Comparison of ENCODE assay signal across 23 cellular contexts in genomic region chr9:82170871-82171270, GRCh38.
DNase-seq lines count a peak whose midpoint lies in the region; ATAC-seq and TF ChIP-seq lines count a peak whose summit lies in the region.
"Had no signal": no experiment of that assay in that cellular context is flagged by ENCODE, and none has a peak within 500 bp of the region (broad histone marks: within the 10 kb centered on the region; RNA-seq: fewer than 3 reads in every experiment).

No MANE protein-coding gene starts in this region.

- H3K9me3 Mint-ChIP-seq in GM23338 = no peaks in the 10 kb centered on the region
- H3K9me3 Mint-ChIP-seq: activated B cell treated with CpG ODN at 0.5 μM for 24 hours had no signal

- H3K27ac Mint-ChIP-seq in GM23338 = peak overlapping the region; percentile 23; the same call in 1 of the 2 replicates
- H3K27ac Mint-ChIP-seq: activated B cell treated with CpG ODN at 0.5 μM for 24 hours; activated CD4-positive, alpha-beta memory T cell treated with anti-CD3 and anti-CD28 coated beads for 36 hours had no signal

- ATAC-seq in GM23338 = no peak
- no peak for ATAC-seq in aorta (ENCODE audit: low FRiP score)
- ATAC-seq in HG03354 (IDR thresholded peaks at IDR 0.05; ENCODE audit: poor library complexity, severe bottlenecking, unreplicated experiment) = no peak
- ATAC-seq: left colon had no signal

- H3K27ac ChIP-seq in GM23338 (ENCODE audit: low read depth) = no peak overlapping the region
- peak overlapping the region in 1 of 2 experiments; percentile 44; a peak in 1 of 4 replicates for H3K27ac ChIP-seq in SK-N-SH (ENCODE audit: low read depth in 2 of 2, low read length in 1 of 2)
- no peak overlapping the region for H3K27ac ChIP-seq in aorta (ENCODE audit: low read depth in 1 of 2, low read length in 2 of 2)
- H3K27ac ChIP-seq: thyroid gland had no signal

- intact Hi-C loops in aorta (cut with DNase I) = no loop called here

- H3K4me3 Mint-ChIP-seq in GM23338 = no peak overlapping the region
- H3K4me3 Mint-ChIP-seq: activated B cell treated with CpG ODN at 0.5 μM for 24 hours; activated CD4-positive, alpha-beta memory T cell treated with anti-CD3 and anti-CD28 coated beads for 36 hours; nephron had no signal

- TF ChIP-seq CTCF in GM23338 (conservative IDR thresholded peaks at IDR 0.05; ENCODE audit: low read depth in 2 of 2) (no peak), SK-N-SH (IDR thresholded peaks at IDR 0.05) (no peak)

- H2AFZ ChIP-seq in GM23338 (0 out of 2 replicates have a peak overlapping the region, but pooled peaks have one; percentile 6), SK-N-SH (ENCODE audit: low read depth) (no peak overlapping the region)

- H3K4me2 ChIP-seq in GM23338 = no peak overlapping the region
- H3K4me2 ChIP-seq in SK-N-SH = no peak overlapping the region

- no peaks in the 10 kb centered on the region for H3K36me3 ChIP-seq in GM23338 (ENCODE audit: insufficient read depth)
- no peaks in the 10 kb centered on the region for H3K36me3 ChIP-seq in SK-N-SH (replicated peaks in 1 of 2; ENCODE audit: control insufficient read depth in 1 of 2, insufficient read depth in 2 of 2, low read length in 1 of 2)
- no peaks in the 10 kb centered on the region for H3K36me3 ChIP-seq in aorta (ENCODE audit: control insufficient read depth in 1 of 2, insufficient read depth in 2 of 2, low read length in 1 of 2)
- H3K36me3 ChIP-seq: BE2C, thyroid gland had no signal

- no peak overlapping the region for H3K4me3 ChIP-seq in GM23338
- H3K4me3 ChIP-seq in SK-N-SH (ENCODE audit: low read depth in 2 of 2, low read length in 1 of 2) = no peak overlapping the region
- H3K4me3 ChIP-seq in aorta (ENCODE audit: low read length in 2 of 2) = no peak overlapping the region
- H3K4me3 ChIP-seq: thyroid gland had no signal

- WGBS in SK-N-SH (ENCODE audit: low lambda C conversion rate) = 20% methylated on average over 3 of the region's 3 CpGs
- 71 to 72% methylated on average over 3 of the region's 3 CpGs for WGBS in aorta, 2 donors

- H3F3A ChIP-seq in GM23338 (replicated peaks; ENCODE audit: low read depth) (no peaks in the 10 kb centered on the region), SK-N-SH (replicated peaks; ENCODE audit: insufficient read depth) (no peaks in the 10 kb centered on the region)

- peaks cover 17% of the 10 kb centered on the region for H3K4me1 Mint-ChIP-seq in GM23338

- no peak for TF ChIP-seq RAD21 in SK-N-SH (IDR thresholded peaks at IDR 0.05; ENCODE audit: low read length)

- no peaks in the 10 kb centered on the region for H4K20me1 ChIP-seq in GM23338 (replicated peaks; ENCODE audit: insufficient read depth)
- H4K20me1 ChIP-seq in SK-N-SH (ENCODE audit: insufficient read depth) = no peaks in the 10 kb centered on the region

- H3K9me2 ChIP-seq in GM23338 (ENCODE audit: insufficient read depth) (0 out of 2 replicates have a peak, but pooled peaks cover 5% of the 10 kb centered on the region), SK-N-SH (no peaks in the 10 kb centered on the region)

- no peak overlapping the region for H3K9ac ChIP-seq in SK-N-SH

- H3K4me1 ChIP-seq in GM23338 (ENCODE audit: insufficient read depth) = peaks cover 14% of the 10 kb centered on the region
- peaks cover 0 to 2% of the 10 kb centered on the region in 2 experiments; a peak in 2 of 4 replicates for H3K4me1 ChIP-seq in SK-N-SH (ENCODE audit: control insufficient read depth in 1 of 2, insufficient read depth in 2 of 2, low read depth in 1 of 2, low read length in 1 of 2)
- no peaks in the 10 kb centered on the region for H3K4me1 ChIP-seq in aorta (ENCODE audit: control insufficient read depth in 1 of 2, insufficient read depth in 2 of 2, low read length in 2 of 2)
- H3K4me1 ChIP-seq: thyroid gland had no signal

- no peaks in the 10 kb centered on the region for H3K27me3 ChIP-seq in GM23338 (ENCODE audit: insufficient read depth)
- no peaks in the 10 kb centered on the region for H3K27me3 ChIP-seq in SK-N-SH (ENCODE audit: insufficient read depth)
- no peaks in the 10 kb centered on the region for H3K27me3 ChIP-seq in aorta (ENCODE audit: control insufficient read depth in 1 of 2, insufficient read depth in 2 of 2, low read length in 1 of 2)
- H3K27me3 ChIP-seq: BE2C, thyroid gland had no signal

- CTCF ChIA-PET in SK-N-SH (lab: Yijun Ruan, JAX) = interaction anchor here (1.3 kb wide), 1 partner anchor 14 kb away, joined by 4 read pairs; no protein-coding TSS in a partner anchor

- no peak for DNase-seq in GM23338 (ENCODE audit: low spot score)
- no peak for DNase-seq in SK-N-SH
- DNase-seq in fibroblast of peridontal ligament (ENCODE audit: extremely low read depth) = peak; percentile 91
- no peak for DNase-seq in NCI-H446 treated with DMSO at 0.1 percent for 48 hours (lab: John Stamatoyannopoulos, UW)
- no peak for DNase-seq in activated CD4-positive, alpha-beta T cell treated with anti-CD3 and anti-CD28 coated beads for 48 hours
- no peak for DNase-seq in aorta
- DNase-seq: activated B cell treated with CpG ODN at 0.5 μM for 24 hours; activated CD4-positive, alpha-beta memory T cell treated with anti-CD3 and anti-CD28 coated beads for 36 hours; activated gamma-delta T cell; BE2C; erythroblast; glutamatergic neuron; KG1; left colon; NCI-H187; NCI-H510A; NK-92 treated with Interleukin-12 subunit alpha and Interleukin-12 subunit beta, amount 100 ng/mL, for 24 hours; stimulated activated CD4-positive, alpha-beta T cell treated with anti-CD3 and anti-CD28 coated beads, Interleukin-2, amount 100 ng/mL, for 24 hours; stimulated activated naive CD4-positive, alpha-beta T cell treated with Interleukin-2 at 50 U/mL for 16 hours; T-helper 9 cell; thyroid gland had no signal

- POLR2A ChIA-PET in SK-N-SH (lab: Yijun Ruan, JAX) = no interaction called here

- H3K9me3 ChIP-seq in SK-N-SH (no peaks in the 10 kb centered on the region), aorta (ENCODE audit: control insufficient read depth, low read length) (no peaks in the 10 kb centered on the region)
- H3K9me3 ChIP-seq: BE2C, thyroid gland had no signal

- TF ChIP-seq EP300 in SK-N-SH (IDR thresholded peaks at IDR 0.05; ENCODE audit: borderline replicate concordance in 1 of 2, low read depth in 1 of 2, low read length in 1 of 2) = no peak

- no peaks in the 10 kb centered on the region for H3K79me2 ChIP-seq in GM23338 (replicated peaks; ENCODE audit: insufficient read depth)
- no peaks in the 10 kb centered on the region for H3K79me2 ChIP-seq in SK-N-SH (ENCODE audit: insufficient read depth)

- H3K36me3 Mint-ChIP-seq in GM23338 (ENCODE audit: low read depth) = no peaks in the 10 kb centered on the region
- H3K36me3 Mint-ChIP-seq: activated CD4-positive, alpha-beta memory T cell treated with anti-CD3 and anti-CD28 coated beads for 36 hours had no signal

- peaks cover 6% of the 10 kb centered on the region for H3K27me3 Mint-ChIP-seq in GM23338 (ENCODE audit: insufficient read depth, low read depth, poor library complexity)
- H3K27me3 Mint-ChIP-seq: activated B cell treated with CpG ODN at 0.5 μM for 24 hours; activated CD4-positive, alpha-beta memory T cell treated with anti-CD3 and anti-CD28 coated beads for 36 hours had no signal

TF ChIP-seq in GM23338, 12 proteins besides CTCF, POLR2A, EP300 and RAD21 (continues in another document):
- no peak for TF ChIP-seq EZH2 (IDR thresholded peaks at IDR 0.05; ENCODE audit: low read depth, unreplicated experiment)
- TF ChIP-seq STAT1 (IDR thresholded peaks at IDR 0.05; ENCODE audit: unreplicated experiment) = no peak
- no peak for TF ChIP-seq ZNF331 (CRISPR knock-in tag; IDR thresholded peaks at IDR 0.05; ENCODE audit: low read depth)

TF ChIP-seq in SK-N-SH, 30 proteins besides CTCF, POLR2A, EP300 and RAD21:
- TF ChIP-seq FOSL2 (IDR thresholded peaks at IDR 0.05; ENCODE audit: borderline replicate concordance, low read depth) (no peak), MXI1 (IDR thresholded peaks at IDR 0.05; ENCODE audit: low read depth, low read length) (no peak), ELF1 (IDR thresholded peaks at IDR 0.05) (no peak), TCF12 (IDR thresholded peaks at IDR 0.05) (peak; percentile 9; the same call in 1 of the 2 replicates), MEF2A (IDR thresholded peaks at IDR 0.05; ENCODE audit: borderline replicate concordance, low read depth) (no peak), SIN3A (IDR thresholded peaks at IDR 0.05; ENCODE audit: borderline replicate concordance, low read depth, low read length) (no peak), FOXM1 (IDR thresholded peaks at IDR 0.05; ENCODE audit: low read depth) (no peak), GATA2 (CRISPR knock-in tag; IDR thresholded peaks at IDR 0.05) (no peak)
